In genomic region chr5:131932235-131932634, GRCh38 we compare ENCODE assay signal across 29 cellular contexts. TPM values are rescaled to one million over a fixed set of nuclear protein-coding genes. Genes with fewer than 3 reads are reported as not detected.
"Had no signal": no experiment of that assay in that cellular context is flagged by ENCODE, and none has a peak within 500 bp of the region (broad histone marks: within the 10 kb centered on the region; RNA-seq: fewer than 3 reads in every experiment).

No MANE protein-coding gene starts in this region.

- H3K4me1 ChIP-seq: colonic mucosa, gastroesophageal sphincter, heart left ventricle, lower lobe of right lung, prostate gland, right atrium auricular region, sigmoid colon, stomach, thyroid gland had no signal

- H2AFZ ChIP-seq: hepatocyte had no signal

- H3K27me3 ChIP-seq: colonic mucosa, gastroesophageal sphincter, heart left ventricle, hepatocyte, right atrium auricular region, sigmoid colon, stomach, thyroid gland had no signal

- DNase-seq: colonic mucosa; effector CD8-positive, alpha-beta T cell; endodermal cell; foreskin fibroblast; heart left ventricle; left ventricle myocardium superior; lower lobe of right lung; naive thymus-derived CD8-positive, alpha-beta T cell; nephron progenitor cell; nucleus accumbens; sigmoid colon; stimulated activated CD4-positive, alpha-beta T cell treated with anti-CD3 and anti-CD28 coated beads, Interleukin-2, amount 100 ng/mL, for 24 hours; stimulated activated CD4-positive, alpha-beta T cell treated with anti-CD3 and anti-CD28 coated beads, Interleukin-4, amount 100 ng/mL, for 24 hours; stimulated activated naive CD4-positive, alpha-beta T cell treated with Interleukin-2 at 50 U/mL for 16 hours; stomach; thyroid gland had no signal

- H3K27ac ChIP-seq: colonic mucosa, epithelial cell of prostate, gastroesophageal sphincter, heart left ventricle, hepatocyte, lower lobe of right lung, prostate gland, right atrium auricular region, sigmoid colon, stomach, thyroid gland had no signal

- FAIRE-seq: keratinocyte had no signal

- H3K4me3 ChIP-seq: colonic mucosa, gastroesophageal sphincter, heart left ventricle, hepatocyte, lower lobe of right lung, prostate gland, right atrium auricular region, sigmoid colon, stomach, thyroid gland had no signal

- H3K4me2 ChIP-seq: hepatocyte had no signal

- H3K9me3 ChIP-seq: colonic mucosa, prostate gland, thyroid gland had no signal

- H3K36me3 ChIP-seq: colonic mucosa, gastroesophageal sphincter, heart left ventricle, lower lobe of right lung, prostate gland, right atrium auricular region, sigmoid colon, stomach, thyroid gland had no signal

- H3K79me2 ChIP-seq: hepatocyte had no signal

- ATAC-seq: esophagus mucosa; gastroesophageal sphincter; heart left ventricle; left ventricle myocardium superior; lower lobe of right lung; naive thymus-derived CD8-positive, alpha-beta T cell; stimulated activated effector memory CD8-positive, alpha-beta T cell treated with anti-CD3 and anti-CD28 coated beads, Interleukin-12 subunit alpha, Interleukin-12 subunit beta, amount 100 ng/mL, for 72 hours had no signal

RNA-seq across cellular contexts. Expression of gene MEIKIN, which starts 13.2 kb away (rescaled TPM):
- total RNA-seq: chondrocyte, colonic mucosa, endodermal cell, esophagus mucosa, hepatocyte, left ventricle myocardium superior, lower lobe of right lung, myocyte, osteocyte, right atrium auricular region, sigmoid colon, temporal lobe, thyroid gland, urinary bladder had no signal
- polyA plus RNA-seq: hepatocyte; keratinocyte; naive thymus-derived CD8-positive, alpha-beta T cell; stomach; urinary bladder had no signal
